In the genomic region with DNA sequence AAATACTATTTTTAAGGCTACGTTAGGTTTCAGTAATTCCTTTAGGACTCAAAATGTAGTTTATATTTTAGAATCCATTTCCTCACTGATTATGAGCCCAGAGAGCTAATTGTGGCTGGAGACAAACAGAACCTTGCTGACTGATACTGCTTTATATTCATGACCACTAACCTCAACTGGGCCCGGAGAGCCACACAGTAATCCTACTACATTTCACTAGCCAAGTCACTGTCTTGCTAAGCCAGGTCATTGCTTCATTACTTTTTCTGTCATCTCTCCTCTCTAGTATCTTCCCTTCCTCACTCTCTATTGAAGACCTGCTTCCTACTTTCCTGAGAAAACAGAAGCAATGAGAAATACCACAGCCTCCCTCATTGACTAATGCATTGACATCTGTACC, we compare ENCODE assay signal across 18 cellular contexts. TPM values are rescaled to one million over a fixed set of nuclear protein-coding genes. Genes with fewer than 3 reads are reported as not detected.
DNase-seq lines count a peak whose midpoint lies in the region; ATAC-seq and TF ChIP-seq lines count a peak whose summit lies in the region.
"Had no signal": no experiment of that assay in that cellular context is flagged by ENCODE, and none has a peak within 500 bp of the region (broad histone marks: within the 10 kb centered on the region; RNA-seq: fewer than 3 reads in every experiment).

No MANE protein-coding gene starts in this region.

- H3K4me3 ChIP-seq in ascending aorta (no peak overlapping the region), WERI-Rb-1 (ENCODE audit: low read depth, low read length) (no peak overlapping the region)

- H3K27ac Mint-ChIP-seq in stimulated activated naive CD8-positive, alpha-beta T cell treated with anti-CD3 and anti-CD28 coated beads, Interleukin-15, amount 100 ng/mL, for 72 hours, result no peak overlapping the region
- no peak overlapping the region for H3K27ac Mint-ChIP-seq in activated CD4-positive, alpha-beta memory T cell treated with anti-CD3 and anti-CD28 coated beads for 36 hours

- POLR2A ChIA-PET in activated CD4-positive, alpha-beta memory T cell treated with anti-CD3 and anti-CD28 coated beads for 36 hours (lab: Charles Lee), result interaction anchor here (0.7 to 3.3 kb wide), 10 partner anchors 15 to 149 kb away, joined by 3 to 48 read pairs (median 8); partner anchors contain the start of gene IL23R

- no peaks in the 10 kb centered on the region for H3K36me3 ChIP-seq in ascending aorta
- no peaks in the 10 kb centered on the region for H3K36me3 ChIP-seq in WERI-Rb-1

- no peaks in the 10 kb centered on the region for H3K4me1 Mint-ChIP-seq in stimulated activated naive CD8-positive, alpha-beta T cell treated with anti-CD3 and anti-CD28 coated beads, Interleukin-15, amount 100 ng/mL, for 72 hours
- peaks cover 30% of the 10 kb centered on the region for H3K4me1 Mint-ChIP-seq in activated CD4-positive, alpha-beta memory T cell treated with anti-CD3 and anti-CD28 coated beads for 36 hours (ENCODE audit: low read depth)

- intact Hi-C loops in activated CD4-positive, alpha-beta memory T cell treated with anti-CD3 and anti-CD28 coated beads for 36 hours (cut with micrococcal nuclease), result loop anchor here (1.0 kb wide), 4 partner anchors 17 to 142 kb away; no protein-coding TSS in a partner anchor
- intact Hi-C loops in ascending aorta (cut with DNase I), result no loop called here

- CTCF ChIA-PET in activated CD4-positive, alpha-beta memory T cell treated with anti-CD3 and anti-CD28 coated beads for 36 hours (lab: Charles Lee), result interaction anchor here (0.9 to 3.0 kb wide), 6 partner anchors 12 to 28 kb away, joined by 4 to 33 read pairs (median 9); no protein-coding TSS in a partner anchor

- H3K4me3 Mint-ChIP-seq in stimulated activated naive CD8-positive, alpha-beta T cell treated with anti-CD3 and anti-CD28 coated beads, Interleukin-15, amount 100 ng/mL, for 72 hours, result no peak overlapping the region
- H3K4me3 Mint-ChIP-seq in activated CD4-positive, alpha-beta memory T cell treated with anti-CD3 and anti-CD28 coated beads for 36 hours, result no peak overlapping the region

- TF ChIP-seq CTCF in ascending aorta (IDR thresholded peaks at IDR 0.05) (no peak), WERI-Rb-1 (IDR thresholded peaks at IDR 0.05; ENCODE audit: low read depth, low read length) (no peak)

- no peaks in the 10 kb centered on the region for H3K27me3 Mint-ChIP-seq in stimulated activated naive CD8-positive, alpha-beta T cell treated with anti-CD3 and anti-CD28 coated beads, Interleukin-15, amount 100 ng/mL, for 72 hours
- no peaks in the 10 kb centered on the region for H3K27me3 Mint-ChIP-seq in activated CD4-positive, alpha-beta memory T cell treated with anti-CD3 and anti-CD28 coated beads for 36 hours

- H3K27ac ChIP-seq in ascending aorta (no peak overlapping the region), WERI-Rb-1 (no peak overlapping the region)

- H3K9me3 Mint-ChIP-seq in stimulated activated naive CD8-positive, alpha-beta T cell treated with anti-CD3 and anti-CD28 coated beads, Interleukin-15, amount 100 ng/mL, for 72 hours, result no peaks in the 10 kb centered on the region
- H3K9me3 Mint-ChIP-seq in activated CD4-positive, alpha-beta memory T cell treated with anti-CD3 and anti-CD28 coated beads for 36 hours, result no peaks in the 10 kb centered on the region

- peak; percentile 60 for ATAC-seq in stimulated activated naive CD8-positive, alpha-beta T cell treated with anti-CD3 and anti-CD28 coated beads, Interleukin-15, amount 100 ng/mL, for 72 hours
- ATAC-seq in stimulated activated naive CD8-positive, alpha-beta T cell treated with anti-CD3 and anti-CD28 coated beads, Interleukin-15, Interleukin-2, amounts not matched to agents 100 U/mL and 50 U/mL, for 24 hours, result no peak

- H3K27me3 ChIP-seq in ascending aorta, result no peaks in the 10 kb centered on the region
- no peaks in the 10 kb centered on the region for H3K27me3 ChIP-seq in WERI-Rb-1 (ENCODE audit: insufficient read depth, low read depth, severe bottlenecking)

- H3K9me3 ChIP-seq in ascending aorta (no peaks in the 10 kb centered on the region), WERI-Rb-1 (ENCODE audit: severe bottlenecking) (no peaks in the 10 kb centered on the region)

- DNase-seq in activated CD4-positive, alpha-beta T cell treated with anti-CD3 and anti-CD28 coated beads for 48 hours, result peak; percentile 35
- no peak for DNase-seq in activated CD4-positive, alpha-beta T cell treated with anti-CD3 and anti-CD28 coated beads, Interleukin-2, amount 50 U/mL, for 4 hours
- DNase-seq in stimulated activated naive CD8-positive, alpha-beta T cell treated with anti-CD3 and anti-CD28 coated beads, Interleukin-15, amount 100 ng/mL, for 72 hours, result peak in 1 of 2 donors; percentile 60
- DNase-seq in stimulated activated naive CD8-positive, alpha-beta T cell treated with anti-CD3 and anti-CD28 coated beads, Interleukin-15, Interleukin-2, amounts not matched to agents 100 U/mL and 50 U/mL, for 24 hours, result no peak
- peak; percentile 64 for DNase-seq in activated CD4-positive, alpha-beta memory T cell treated with anti-CD3 and anti-CD28 coated beads for 36 hours
- DNase-seq in ascending aorta (ENCODE audit: low spot score in 2 of 2) (no peak), NCI-H2171 treated with DMSO at 0.1 percent for 48 hours (lab: John Stamatoyannopoulos, UW) (no peak), WERI-Rb-1 (no peak)
- DNase-seq: H7; NCI-H1092 treated with DMSO at 0.1 percent for 48 hours; NCI-H345; NCI-H526; NK-92 treated with Interleukin-12 subunit alpha and Interleukin-12 subunit beta, amount 100 ng/mL, for 24 hours; RPMI8226; SIG-M5 had no signal

- no peaks in the 10 kb centered on the region for H3K4me1 ChIP-seq in ascending aorta

- peaks cover 11% of the 10 kb centered on the region for H3K36me3 Mint-ChIP-seq in activated CD4-positive, alpha-beta memory T cell treated with anti-CD3 and anti-CD28 coated beads for 36 hours

RNA-seq across cellular contexts. Expression of gene IL23R, which starts 24.7 kb away (rescaled TPM):
- total RNA-seq in activated CD4-positive, alpha-beta memory T cell treated with anti-CD3 and anti-CD28 coated beads for 36 hours, result 10 to 100 TPM; 16.8 to 17.7 TPM
- not detected for total RNA-seq in ascending aorta
- total RNA-seq: Daoy, H7 had no signal

RNA-seq across cellular contexts. Expression of gene C1orf141, which starts 56.2 kb away (rescaled TPM):
- 1 to 10 TPM in 1 of 2 experiments, under 1 TPM in 1; 0.70 to 1.2 TPM for total RNA-seq in activated CD4-positive, alpha-beta memory T cell treated with anti-CD3 and anti-CD28 coated beads for 36 hours
- total RNA-seq in ascending aorta, result not detected
- total RNA-seq: Daoy, H7, M059J, OCI-LY7 had no signal

Comparison
In these comparisons a context has a peak if more than half of its experiments do, and no peak if none do; other contexts are left out.
1. DNase-seq: peak in activated CD4-positive, alpha-beta T cell treated with anti-CD3 and anti-CD28 coated beads for 48 hours (single experiment) and activated CD4-positive, alpha-beta memory T cell treated with anti-CD3 and anti-CD28 coated beads for 36 hours (single experiment); none in activated CD4-positive, alpha-beta T cell treated with anti-CD3 and anti-CD28 coated beads, Interleukin-2, amount 50 U/mL, for 4 hours (0 of 2), stimulated activated naive CD8-positive, alpha-beta T cell treated with anti-CD3 and anti-CD28 coated beads, Interleukin-15, Interleukin-2, amounts not matched to agents 100 U/mL and 50 U/mL, for 24 hours (single experiment), ascending aorta (0 of 2), NCI-H2171 treated with DMSO at 0.1 percent for 48 hours (single experiment) and WERI-Rb-1 (single experiment).
2. RNA of gene IL23R, which starts 24.7 kb away (total RNA-seq): 16.8 to 17.7 TPM in activated CD4-positive, alpha-beta memory T cell treated with anti-CD3 and anti-CD28 coated beads for 36 hours; not detected in ascending aorta (single experiment); every median in the first group is over 10 times any median in the second.